ENCODE assay signal across 8 cellular contexts in the genomic region with DNA sequence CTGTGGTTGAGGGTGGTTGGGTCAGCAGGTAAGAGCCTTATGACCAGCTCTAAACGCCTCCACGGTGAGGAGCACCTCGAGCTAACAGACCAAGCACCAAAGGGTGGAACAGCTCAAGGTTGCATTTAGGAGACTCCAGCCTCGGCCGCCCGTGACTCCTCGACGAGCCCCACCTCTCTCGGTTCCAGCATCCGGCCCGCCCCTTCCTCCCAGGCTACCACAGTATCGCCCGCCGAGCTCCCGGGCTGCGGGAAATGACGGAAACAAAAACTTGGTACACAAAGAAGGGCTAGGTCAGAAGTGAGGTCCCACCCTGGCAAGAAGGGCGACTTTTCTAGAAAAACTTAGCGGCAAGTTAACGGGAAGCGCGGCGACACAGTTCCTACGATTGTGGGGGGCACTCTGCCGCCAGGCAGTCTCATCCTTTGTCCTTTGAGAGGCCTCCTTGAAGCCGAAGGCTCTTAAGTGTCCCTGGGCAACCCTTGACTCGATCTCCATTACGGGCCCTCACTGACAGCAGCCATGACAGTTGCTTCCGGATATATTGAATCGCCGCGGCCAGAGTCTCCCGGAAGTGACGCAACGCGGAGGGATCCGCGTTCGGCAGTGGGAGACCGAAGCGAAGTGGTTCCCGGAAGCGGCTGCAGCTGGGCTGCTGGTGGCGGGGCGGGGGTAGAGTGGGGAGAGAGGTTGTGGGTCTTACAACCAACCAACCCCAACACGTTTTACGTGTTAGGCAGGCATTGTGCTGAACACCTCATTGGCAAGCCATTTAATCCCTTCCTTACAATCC. TPM values are rescaled to one million over a fixed set of nuclear protein-coding genes. Genes with fewer than 3 reads are reported as not detected.
DNase-seq lines count a peak whose midpoint lies in the region; ATAC-seq and TF ChIP-seq lines count a peak whose summit lies in the region.

No MANE protein-coding gene starts in this region.

- peak overlapping the region; percentile 77; the same call in 1 of the 2 replicates for H2AK5ac ChIP-seq in IMR-90 (ENCODE audit: low read depth, low read length)

- no peak for TF ChIP-seq EP300 in stomach (IDR thresholded peaks at IDR 0.05)

- H3K4me3 Mint-ChIP-seq in naive thymus-derived CD4-positive, alpha-beta T cell: peak overlapping the region; percentile 87 to 98 (median 94)

- no peak overlapping the region for H2BK15ac ChIP-seq in IMR-90 (ENCODE audit: low read depth, low read length)

- peak overlapping the region; percentile 98 for H3K14ac ChIP-seq in IMR-90 (replicated peaks; ENCODE audit: low read depth, low read length)

- no peak; the same call in 1 of the 2 replicates for TF ChIP-seq RAD21 in IMR-90 (IDR thresholded peaks at IDR 0.05; ENCODE audit: low read length)

- peaks cover 3% of the 10 kb centered on the region for H3K4me1 ChIP-seq in IMR-90 (ENCODE audit: control insufficient read depth, insufficient read depth, low read length)
- H3K4me1 ChIP-seq in OCI-LY7 (ENCODE audit: insufficient read depth, low read length, poor library complexity, severe bottlenecking): peaks cover 11% of the 10 kb centered on the region
- peaks cover 4 to 8% of the 10 kb centered on the region in 2 donors for H3K4me1 ChIP-seq in naive thymus-derived CD4-positive, alpha-beta T cell (ENCODE audit: control insufficient read depth in 2 of 2, insufficient read depth in 2 of 2, low read length in 2 of 2)
- H3K4me1 ChIP-seq in stomach: peaks cover 4 to 13% (median 6%) of the 10 kb centered on the region in 4 donors

- peaks cover 29 to 36% (median 30%) of the 10 kb centered on the region in 5 donors for H3K27me3 Mint-ChIP-seq in naive thymus-derived CD4-positive, alpha-beta T cell

- peak overlapping the region; percentile 80 for H3K4me3 ChIP-seq in IMR-90 (ENCODE audit: insufficient read depth, low read depth, low read length)
- H3K4me3 ChIP-seq in OCI-LY7 (ENCODE audit: low read depth, low read length, poor library complexity, severe bottlenecking): peak overlapping the region; percentile 76
- peak overlapping the region; percentile 70 for H3K4me3 ChIP-seq in epithelial cell of proximal tubule (ENCODE audit: low read depth, low read length)
- H3K4me3 ChIP-seq in naive thymus-derived CD4-positive, alpha-beta T cell (ENCODE audit: low read length): peak overlapping the region; percentile 99
- H3K4me3 ChIP-seq in stomach: peak overlapping the region; percentile 60 to 77 (median 69)

- H4K8ac ChIP-seq in IMR-90 (ENCODE audit: low read depth in 2 of 2, low read length in 2 of 2): peak overlapping the region; percentile 95 to 100

- H3K18ac ChIP-seq in IMR-90 (ENCODE audit: low read depth, low read length): peak overlapping the region; percentile 93

- DNase-seq in DMS114 treated with DMSO at 0.1 percent for 48 hours (lab: John Stamatoyannopoulos, UW; ENCODE audit: unreplicated experiment) (peak; percentile 92), IMR-90 (peak; percentile 96), OCI-LY7 (ENCODE audit: low spot score) (peak; percentile 98), activated T-cell treated with anti-CD3 and anti-CD28 coated beads for 24 hours (ENCODE audit: low read depth) (peak; percentile 90), epithelial cell of proximal tubule (ENCODE audit: low read depth) (peak; percentile 74), stomach (peak; percentile 96)
- DNase-seq in naive thymus-derived CD4-positive, alpha-beta T cell: peak; percentile 87 to 94 (median 92)

- peak overlapping the region; percentile 73 for H2BK5ac ChIP-seq in IMR-90 (ENCODE audit: low read depth, low read length, poor library complexity, severe bottlenecking)

- H4K91ac ChIP-seq in IMR-90 (ENCODE audit: insufficient read depth, low read depth, low read length): peak overlapping the region; percentile 95

- H2AK9ac ChIP-seq in IMR-90 (replicated peaks; ENCODE audit: low read depth, low read length, poor library complexity): peak overlapping the region; percentile 69

- peak overlapping the region; percentile 82 for H3K27ac ChIP-seq in IMR-90 (ENCODE audit: insufficient read depth, low read length)
- peak overlapping the region; percentile 86 for H3K27ac ChIP-seq in OCI-LY7 (ENCODE audit: low read depth, low read length, poor library complexity, severe bottlenecking)
- peak overlapping the region; percentile 93 for H3K27ac ChIP-seq in naive thymus-derived CD4-positive, alpha-beta T cell (ENCODE audit: low read depth, low read length)
- peak overlapping the region; percentile 92 to 98 (median 95) for H3K27ac ChIP-seq in stomach

- H3K4me1 Mint-ChIP-seq in naive thymus-derived CD4-positive, alpha-beta T cell: peaks cover 0 to 15% (median 14%) of the 10 kb centered on the region in 7 donors

- dilution Hi-C loops in IMR-90 (cut with HindIII; ENCODE audit: low sequenced_read_pairs, unreplicated experiment): no loop called here

- no peak for TF ChIP-seq CTCF in IMR-90 (conservative IDR thresholded peaks at IDR 0.05; ENCODE audit: low read depth, low read length)
- TF ChIP-seq CTCF in OCI-LY7 (conservative IDR thresholded peaks at IDR 0.05; ENCODE audit: low read length): 0 out of 2 replicates have a peak, but pooled peaks have one; percentile 3
- TF ChIP-seq CTCF in epithelial cell of proximal tubule (conservative IDR thresholded peaks at IDR 0.05; ENCODE audit: low read depth, low read length): no peak
- no peak for TF ChIP-seq CTCF in stomach (IDR thresholded peaks at IDR 0.05)

- H3K27ac Mint-ChIP-seq in naive thymus-derived CD4-positive, alpha-beta T cell: peak overlapping the region; percentile 96 to 99 (median 99)

- H3K9me3 ChIP-seq in IMR-90 (ENCODE audit: control insufficient read depth, insufficient read depth, low read length): peaks cover 4% of the 10 kb centered on the region
- no peaks in the 10 kb centered on the region for H3K9me3 ChIP-seq in OCI-LY7 (ENCODE audit: low read length)
- H3K9me3 ChIP-seq in naive thymus-derived CD4-positive, alpha-beta T cell (ENCODE audit: control insufficient read depth in 2 of 3, low read length in 3 of 3): no peaks in the 10 kb centered on the region
- peaks cover 0 to 6% (median 0%) of the 10 kb centered on the region in 4 donors for H3K9me3 ChIP-seq in stomach

- peak overlapping the region; percentile 100 for H4K5ac ChIP-seq in IMR-90 (ENCODE audit: low read depth, low read length)

- H3K56ac ChIP-seq in IMR-90 (ENCODE audit: extremely low read depth, insufficient read depth, low read length): peak overlapping the region; percentile 73

- no peaks in the 10 kb centered on the region for H3K9me2 ChIP-seq in OCI-LY7 (ENCODE audit: insufficient read depth, low read length)

- H3K36me3 Mint-ChIP-seq in naive thymus-derived CD4-positive, alpha-beta T cell: peaks cover 4 to 24% (median 10%) of the 10 kb centered on the region in 5 donors

- H2AFZ ChIP-seq in IMR-90 (replicated peaks; ENCODE audit: low read length, poor library complexity): peak overlapping the region; percentile 97
- H2AFZ ChIP-seq in OCI-LY7 (ENCODE audit: low read length): peak overlapping the region; percentile 92

- peaks cover 4% of the 10 kb centered on the region; the same call in 1 of the 2 replicates for H3K9me1 ChIP-seq in IMR-90 (ENCODE audit: insufficient read depth, low read length)

- peak overlapping the region; percentile 96 for H3K4me2 ChIP-seq in IMR-90 (ENCODE audit: low read depth, low read length)
- peak overlapping the region; percentile 68 for H3K4me2 ChIP-seq in OCI-LY7 (ENCODE audit: low read length)

- peaks cover 0 to 18% (median 6%) of the 10 kb centered on the region in 11 donors for H3K9me3 Mint-ChIP-seq in naive thymus-derived CD4-positive, alpha-beta T cell

- H3K79me1 ChIP-seq in IMR-90 (ENCODE audit: low read depth in 1 of 2, low read length in 2 of 2): no peaks in the 10 kb centered on the region; a peak in 1 of 4 replicates

- H2BK120ac ChIP-seq in IMR-90 (ENCODE audit: low read depth, low read length): peak overlapping the region; percentile 61

- intact Hi-C loops in IMR-90 (cut with micrococcal nuclease): loop anchor here (1.0 to 2.0 kb wide), 2 partner anchors 40 to 45 kb away; a partner anchor contains a TSS
- intact Hi-C loops in OCI-LY7 (cut with micrococcal nuclease; ENCODE audit: unreplicated experiment): loop anchor here (1.0 kb wide), 3 partner anchors 40 to 203 kb away; a partner anchor contains a TSS
- intact Hi-C loops in naive thymus-derived CD4-positive, alpha-beta T cell (cut with micrococcal nuclease): loop anchor here (1.0 to 2.0 kb wide), 9 partner anchors 11 to 497 kb away; a partner anchor contains a TSS
- intact Hi-C loops in stomach (cut with DNase I; ENCODE audit: low total_unique reads): loop anchor here (5.0 kb wide), 1 partner anchor 37 kb away; no protein-coding TSS in a partner anchor

- no peaks in the 10 kb centered on the region for H4K20me1 ChIP-seq in IMR-90 (ENCODE audit: insufficient read depth, low read length)
- no peaks in the 10 kb centered on the region for H4K20me1 ChIP-seq in OCI-LY7 (ENCODE audit: insufficient read depth, low read length)

- in situ Hi-C loops in IMR-90 (cut with MboI; ENCODE audit: low sequenced_read_pairs): loop anchor here (5.0 kb wide), 1 partner anchor 37 kb away; no protein-coding TSS in a partner anchor

- POLR2A ChIA-PET in IMR-90 (lab: Charles Lee; ENCODE audit: unreplicated experiment): interaction anchor here (0.6 to 1.8 kb wide), 4 partner anchors 16 to 265 kb away, joined by 3 to 12 read pairs (median 4); a partner anchor contains a TSS
- POLR2A ChIA-PET in OCI-LY7 (lab: Charles Lee): interaction anchor here (0.5 to 2.5 kb wide), 17 partner anchors 13 to 1183 kb away, joined by 3 to 32 read pairs (median 3); a partner anchor contains a TSS
- POLR2A ChIA-PET in naive thymus-derived CD4-positive, alpha-beta T cell (lab: Charles Lee): interaction anchor here (0.6 to 4.0 kb wide), 15 partner anchors 10 to 396 kb away, joined by 3 to 158 read pairs (median 4); a partner anchor contains a TSS

- H3K23ac ChIP-seq in IMR-90 (ENCODE audit: low read depth, low read length): peak overlapping the region; percentile 92

- H3K36me3 ChIP-seq in IMR-90 (ENCODE audit: control insufficient read depth, insufficient read depth, low read length) (no peaks in the 10 kb centered on the region), OCI-LY7 (ENCODE audit: insufficient read depth, low read length) (no peaks in the 10 kb centered on the region), stomach (no peaks in the 10 kb centered on the region)
- H3K36me3 ChIP-seq in naive thymus-derived CD4-positive, alpha-beta T cell (ENCODE audit: control insufficient read depth in 2 of 3, insufficient read depth in 3 of 3, low read length in 3 of 3): peaks cover 0 to 4% (median 0%) of the 10 kb centered on the region in 3 experiments

- H3K27me3 ChIP-seq in IMR-90 (ENCODE audit: control insufficient read depth, insufficient read depth, low read length) (no peaks in the 10 kb centered on the region; the same call in 1 of the 2 replicates), stomach (peaks cover 0 to 29% (median 17%) of the 10 kb centered on the region in 3 donors)
- peaks cover 3 to 4% of the 10 kb centered on the region in 2 donors for H3K27me3 ChIP-seq in naive thymus-derived CD4-positive, alpha-beta T cell (ENCODE audit: control insufficient read depth in 2 of 2, insufficient read depth in 2 of 2, low read length in 2 of 2)

- peak; percentile 92 for ATAC-seq in GM21528 (IDR thresholded peaks at IDR 0.05; ENCODE audit: low FRiP score, unreplicated experiment)
- peak; percentile 98 for ATAC-seq in IMR-90 (ENCODE audit: low read depth)
- peak; percentile 94 for ATAC-seq in naive thymus-derived CD4-positive, alpha-beta T cell

- peak overlapping the region; percentile 96 for H3K4ac ChIP-seq in IMR-90 (ENCODE audit: low read depth, low read length)

- H2BK20ac ChIP-seq in IMR-90 (ENCODE audit: low read depth, low read length): no peak overlapping the region

- no peaks in the 10 kb centered on the region for H3K79me2 ChIP-seq in OCI-LY7 (ENCODE audit: insufficient read depth, low read depth, low read length)

- peak overlapping the region; percentile 72 for H3K9ac ChIP-seq in IMR-90 (ENCODE audit: low read depth, low read length)

- no TSS peak for BruUV-seq in IMR-90 (replicated peaks; lab: Mats Ljungman, UMichigan)
- TSS peak; percentile 59 for BruUV-seq in OCI-LY7 (replicated peaks; lab: Mats Ljungman, UMichigan)

- 0% methylated on average over 1 of the region's 47 CpGs; no CpG with 5 or more reads in 1 of the 2 experiments for WGBS in IMR-90 (ENCODE audit: extremely low coverage in 2 of 2, insufficient read length in 1 of 2), 2 experiments
- 0 to 2% (median 1%) methylated on average over 45 to 47 of the region's 47 CpGs for WGBS in stomach, 5 donors

- peak; percentile 79 for TF ChIP-seq POLR2A in IMR-90 (IDR thresholded peaks at IDR 0.05; ENCODE audit: low read depth, low read length)
- TF ChIP-seq POLR2A in stomach (IDR thresholded peaks at IDR 0.05): peak in 1 of 4 donors; percentile 25

- CTCF ChIA-PET in IMR-90 (lab: Yijun Ruan, JAX) (no interaction called here), OCI-LY7 (lab: Charles Lee; ENCODE audit: unreplicated experiment) (no interaction called here)
- CTCF ChIA-PET in naive thymus-derived CD4-positive, alpha-beta T cell (lab: Charles Lee): interaction anchor here (0.6 to 2.2 kb wide), 4 partner anchors 13 to 52 kb away, joined by 3 to 20 read pairs (median 4); a partner anchor contains a TSS

RNA-seq across cellular contexts. Expression of a gene that starts 40.2 kb away (rescaled TPM):
- total RNA-seq in IMR-90 (2012; rRNA removed) (7.9 and 10.0 TPM in 2 replicates), OCI-LY7 (2022) (19.7 and 24.7 TPM in 2 replicates), epithelial cell of proximal tubule (9.1 and 10.6 TPM in 2 replicates), stomach (10 to 100 TPM in 4 of 5 donors, 1 to 10 TPM in 1; 7.0 to 57.5 (median 16.1) TPM)
- polyA plus RNA-seq in IMR-90 (2012; rRNA removed) (1.8 and 2.1 TPM in 2 replicates), stomach (1 to 10 TPM; 2.8 to 5.7 (median 3.5) TPM)
- polyA plus RNA-seq in IMR-90 (2012; cell fraction: cytosol; rRNA removed): 0.15 and 0.22 TPM in 2 replicates
- 0.64 and 10.2 TPM in 2 replicates for polyA plus RNA-seq in IMR-90 (2012; cell fraction: nucleus; rRNA removed; ENCODE audit: low replicate concordance)
- 19.0 and 19.4 TPM in 2 replicates for total RNA-seq in OCI-LY7 (2014; rRNA removed; shearing (Covaris generic))
- 10 to 100 TPM; 17.6 to 25.1 (median 21.5) TPM for total RNA-seq in naive thymus-derived CD4-positive, alpha-beta T cell
- polyA plus RNA-seq in naive thymus-derived CD4-positive, alpha-beta T cell: 10 to 100 TPM in 1 of 2 donors, 1 to 10 TPM in 1; 7.1 to 17.6 TPM

RNA-seq across cellular contexts. Expression of a gene that starts 46.5 kb away (rescaled TPM):
- total RNA-seq in IMR-90 (2012; rRNA removed) (10.0 and 10.3 TPM in 2 replicates), OCI-LY7 (2022) (13.3 and 14.5 TPM in 2 replicates), epithelial cell of proximal tubule (10.6 and 10.8 TPM in 2 replicates), stomach (1 to 10 TPM in 2 of 5 donors, under 1 TPM in 2, not detected in 1; 0.58 to 7.7 (median 1.4) TPM)
- polyA plus RNA-seq in IMR-90 (2012; rRNA removed) (4.8 and 5.4 TPM in 2 replicates), stomach (1 to 10 TPM; 1.7 to 2.6 (median 2.1) TPM)
- polyA plus RNA-seq in IMR-90 (2012; cell fraction: cytosol; rRNA removed): 2.2 and 2.5 TPM in 2 replicates
- 5.1 and 9.6 TPM in 2 replicates for polyA plus RNA-seq in IMR-90 (2012; cell fraction: nucleus; rRNA removed; ENCODE audit: low replicate concordance)
- total RNA-seq in OCI-LY7 (2014; rRNA removed; shearing (Covaris generic)): 5.6 and 8.2 TPM in 2 replicates
- 1 to 10 TPM; 5.6 to 8.0 (median 6.7) TPM for total RNA-seq in naive thymus-derived CD4-positive, alpha-beta T cell
- polyA plus RNA-seq in naive thymus-derived CD4-positive, alpha-beta T cell: 1 to 10 TPM; 1.0 to 1.1 TPM

Comparison
In these comparisons a context has a peak if more than half of its experiments do, and no peak if none do; other contexts are left out.
1. Peak in every context shown above with its lines: DNase-seq, ATAC-seq, H3K4me3 ChIP-seq and H3K27ac ChIP-seq.